Comparison of ENCODE assay signal across 20 cellular contexts in genomic region chr9:110669439-110669838, GRCh38. TPM values are rescaled to one million over a fixed set of nuclear protein-coding genes. Genes with fewer than 3 reads are reported as not detected.
DNase-seq lines count a peak whose midpoint lies in the region; ATAC-seq, FAIRE-seq and TF ChIP-seq lines count a peak whose summit lies in the region.
"Had no signal": no experiment of that assay in that cellular context is flagged by ENCODE, and none has a peak within 500 bp of the region (broad histone marks: within the 10 kb centered on the region; RNA-seq: fewer than 3 reads in every experiment).

No MANE protein-coding gene starts in this region.

- peak; percentile 84 for FAIRE-seq in H54 (lab: Jason Lieb, UNC)

- no peaks in the 10 kb centered on the region for H3K27me3 Mint-ChIP-seq in CD4-positive, alpha-beta T cell
- H3K27me3 Mint-ChIP-seq: activated CD8-positive, alpha-beta memory T cell treated with anti-CD3 and anti-CD28 coated beads, Interleukin-2, amount 10 ng/mL, durations not matched to agents 7 days and 5 days had no signal

- no peaks in the 10 kb centered on the region for H3K36me3 ChIP-seq in adipocyte (ENCODE audit: control insufficient read depth, insufficient read depth, low read length, severe bottlenecking)
- H3K36me3 ChIP-seq: uterus had no signal

- TF ChIP-seq CTCF in CD4-positive, alpha-beta T cell (IDR thresholded peaks at IDR 0.05), result no peak

- no peaks in the 10 kb centered on the region for H3K4me1 Mint-ChIP-seq in CD4-positive, alpha-beta T cell (ENCODE audit: low read depth)
- H3K4me1 Mint-ChIP-seq: activated CD8-positive, alpha-beta memory T cell treated with anti-CD3 and anti-CD28 coated beads, Interleukin-2, amount 10 ng/mL, durations not matched to agents 7 days and 5 days had no signal

- no peaks in the 10 kb centered on the region for H3K27me3 ChIP-seq in adipocyte (replicated peaks; ENCODE audit: control insufficient read depth, insufficient read depth, low read length)
- no peaks in the 10 kb centered on the region for H3K27me3 ChIP-seq in right cardiac atrium (ENCODE audit: control insufficient read depth, insufficient read depth)
- no peaks in the 10 kb centered on the region for H3K27me3 ChIP-seq in CD4-positive, alpha-beta T cell (ENCODE audit: control insufficient read depth, insufficient read depth, low read length)
- H3K27me3 ChIP-seq: uterus had no signal

- no peak overlapping the region for H3K9ac ChIP-seq in adipocyte (ENCODE audit: low read length)

- H3K36me3 Mint-ChIP-seq in CD4-positive, alpha-beta T cell (ENCODE audit: low read depth), result no peaks in the 10 kb centered on the region
- H3K36me3 Mint-ChIP-seq: activated CD8-positive, alpha-beta memory T cell treated with anti-CD3 and anti-CD28 coated beads, Interleukin-2, amount 10 ng/mL, durations not matched to agents 7 days and 5 days had no signal

- 44% methylated on average over 5 of the region's 5 CpGs for WGBS in right cardiac atrium

- peaks cover 7% of the 10 kb centered on the region for H3K4me1 ChIP-seq in adipocyte (ENCODE audit: control insufficient read depth, insufficient read depth, low read length)
- no peaks in the 10 kb centered on the region for H3K4me1 ChIP-seq in right cardiac atrium (ENCODE audit: control insufficient read depth, insufficient read depth, low read length)
- H3K4me1 ChIP-seq: Caco-2, uterus had no signal

- H3K4me3 ChIP-seq in adipocyte (ENCODE audit: low read length) (no peak overlapping the region), right cardiac atrium (ENCODE audit: low read length) (peak overlapping the region; percentile 16)
- H3K4me3 ChIP-seq: lung, uterus had no signal

- ATAC-seq in right cardiac atrium, result no peak
- no peak for ATAC-seq in CD4-positive, alpha-beta T cell (ENCODE audit: poor library complexity)
- ATAC-seq: activated CD8-positive, alpha-beta memory T cell treated with anti-CD3 and anti-CD28 coated beads, Interleukin-2, amount 10 ng/mL, durations not matched to agents 7 days and 5 days had no signal

- no peaks in the 10 kb centered on the region for H3K9me3 Mint-ChIP-seq in CD4-positive, alpha-beta T cell

- no peak for TF ChIP-seq POLR2A in H54 (IDR thresholded peaks at IDR 0.05; ENCODE audit: low read depth, low read length)

- intact Hi-C loops in right cardiac atrium (cut with DNase I), result no loop called here
- intact Hi-C loops in CD4-positive, alpha-beta T cell (cut with DNase I, micrococcal nuclease), result no loop called here

- POLR2A ChIA-PET in CD4-positive, alpha-beta T cell (lab: Charles Lee), result no interaction called here

- CTCF ChIA-PET in CD4-positive, alpha-beta T cell (lab: Charles Lee), result no interaction called here

- no peak overlapping the region for H3K27ac ChIP-seq in right cardiac atrium (ENCODE audit: low read length)
- no peak overlapping the region for H3K27ac ChIP-seq in CD4-positive, alpha-beta T cell (ENCODE audit: low read depth, low read length)
- H3K27ac ChIP-seq: uterus had no signal

- no peak for DNase-seq in H54 (ENCODE audit: insufficient read length, low spot score)
- peak; percentile 15 for DNase-seq in adipocyte (ENCODE audit: low read depth)
- DNase-seq in right cardiac atrium, result no peak
- peak; percentile 11 for DNase-seq in pulmonary artery endothelial cell (ENCODE audit: low read depth, low spot score)
- DNase-seq in COR-L47 (lab: John Stamatoyannopoulos, UW), result no peak
- DNase-seq in NCI-H524 treated with DMSO at 0.1 percent for 48 hours (lab: John Stamatoyannopoulos, UW), result no peak
- DNase-seq in CD4-positive, alpha-beta T cell, result no peak
- DNase-seq in NK-92 (lab: John Stamatoyannopoulos, UW; ENCODE audit: unreplicated experiment), result no peak
- DNase-seq: activated CD4-positive, alpha-beta T cell treated with anti-CD3 and anti-CD28 coated beads for 1 hour; activated CD8-positive, alpha-beta memory T cell treated with anti-CD3 and anti-CD28 coated beads, Interleukin-2, amount 10 ng/mL, durations not matched to agents 7 days and 5 days; activated gamma-delta T cell; aorta; Caco-2; NCI-H748 treated with DMSO at 0.1 percent for 48 hours; stimulated activated naive CD4-positive, alpha-beta T cell; T-helper 2 cell; uterus had no signal

- H3K4me3 Mint-ChIP-seq in CD4-positive, alpha-beta T cell, result no peak overlapping the region
- H3K4me3 Mint-ChIP-seq: activated CD8-positive, alpha-beta memory T cell treated with anti-CD3 and anti-CD28 coated beads, Interleukin-2, amount 10 ng/mL, durations not matched to agents 7 days and 5 days had no signal

- H3K27ac Mint-ChIP-seq in CD4-positive, alpha-beta T cell, result no peak overlapping the region
- H3K27ac Mint-ChIP-seq: activated CD8-positive, alpha-beta memory T cell treated with anti-CD3 and anti-CD28 coated beads, Interleukin-2, amount 10 ng/mL, durations not matched to agents 7 days and 5 days had no signal

- H3K9me3 ChIP-seq in adipocyte (ENCODE audit: control insufficient read depth, low read length), result no peaks in the 10 kb centered on the region
- no peaks in the 10 kb centered on the region for H3K9me3 ChIP-seq in right cardiac atrium (ENCODE audit: control insufficient read depth, low read length)
- no peaks in the 10 kb centered on the region for H3K9me3 ChIP-seq in CD4-positive, alpha-beta T cell (ENCODE audit: control insufficient read depth, low read length)
- H3K9me3 ChIP-seq: Caco-2, uterus had no signal

RNA-seq across cellular contexts. Expression of gene MUSK, which starts 0.8 kb away (rescaled TPM):
- total RNA-seq in right cardiac atrium (1 to 10 TPM; 4.4 to 6.4 (median 4.7) TPM), pulmonary artery endothelial cell (under 0.01 TPM in 1 of 2 replicates, not detected in the other)
- 0.86 TPM for polyA plus RNA-seq in right cardiac atrium
- total RNA-seq in CD4-positive, alpha-beta T cell, result not detected
- total RNA-seq: activated CD8-positive, alpha-beta memory T cell treated with anti-CD3 and anti-CD28 coated beads, Interleukin-2, amount 10 ng/mL, durations not matched to agents 7 days and 5 days; Caco-2; dermis microvascular lymphatic vessel endothelial cell; G401 had no signal

Comparison
In these comparisons a context has a peak if more than half of its experiments do, and no peak if none do; other contexts are left out.
1. DNase-seq: peak in adipocyte (single experiment) and pulmonary artery endothelial cell (single experiment); none in H54 (single experiment), right cardiac atrium (0 of 3), COR-L47 (single experiment), NCI-H524 treated with DMSO at 0.1 percent for 48 hours (single experiment), CD4-positive, alpha-beta T cell (0 of 10) and NK-92 (single experiment).